In genomic region chr5:9613360-9613759, GRCh38 we compare ENCODE assay signal across 1 cellular context.
TF ChIP-seq lines count a peak whose summit lies in the region.

No MANE protein-coding gene starts in this region.

TF ChIP-seq in H1, 55 proteins besides CTCF, POLR2A, EP300 and RAD21:
- TF ChIP-seq RBBP5 (IDR thresholded peaks at IDR 0.05; ENCODE audit: borderline replicate concordance, low read depth, low read length) = no peak
- TF ChIP-seq SP2 (IDR thresholded peaks at IDR 0.05; ENCODE audit: low read length) = no peak
- no peak for TF ChIP-seq TEAD4 (IDR thresholded peaks at IDR 0.05; ENCODE audit: low read depth, low read length)
- no peak for TF ChIP-seq SIRT6 (IDR thresholded peaks at IDR 0.05; ENCODE audit: low read length)
- no peak for TF ChIP-seq RNF2 (IDR thresholded peaks at IDR 0.05; ENCODE audit: borderline replicate concordance, low read depth, low read length, missing control alignments, poor library complexity, severe bottlenecking)
- TF ChIP-seq MAFK (IDR thresholded peaks at IDR 0.05; ENCODE audit: low read depth, low read length) = no peak
- TF ChIP-seq JUND (IDR thresholded peaks at IDR 0.05; ENCODE audit: low read length) = no peak
- no peak for TF ChIP-seq JUN (IDR thresholded peaks at IDR 0.05; ENCODE audit: low read depth, low read length)
